Comparison of ENCODE assay signal across 12 cellular contexts in the genomic region with DNA sequence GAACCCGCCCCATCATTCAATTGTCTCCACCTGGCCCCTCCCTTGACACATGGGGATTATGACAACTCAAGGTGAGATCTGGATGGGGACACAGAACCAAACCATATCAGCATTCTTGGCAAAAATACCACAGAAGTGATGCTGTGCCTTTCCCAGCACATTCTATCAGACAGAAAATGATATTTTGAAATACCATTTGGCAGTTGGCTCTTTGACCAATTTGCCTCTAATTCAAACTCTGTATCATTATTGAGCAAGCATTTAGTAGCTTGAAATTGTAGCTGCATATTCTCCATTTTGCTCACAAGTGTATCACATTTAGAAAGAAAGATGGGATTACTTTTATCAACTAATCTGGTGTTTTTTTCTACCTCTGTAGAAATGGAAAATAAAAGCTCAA.
A peak's percentile ranks its signal among the peaks of the same experiment; 100 is the strongest.
DNase-seq lines count a peak whose midpoint lies in the region; ATAC-seq and TF ChIP-seq lines count a peak whose summit lies in the region.
"Had no signal": no experiment of that assay in that cellular context is flagged by ENCODE, and none has a peak within 500 bp of the region (broad histone marks: within the 10 kb centered on the region; RNA-seq: fewer than 3 reads in every experiment).

No MANE protein-coding gene starts in this region.

- H3K9ac ChIP-seq in GM23248 = no peak overlapping the region

- no peaks in the 10 kb centered on the region for H3K9me2 ChIP-seq in GM23248 (ENCODE audit: insufficient read depth)

- H3K4me1 ChIP-seq in GM23248 (ENCODE audit: insufficient read depth) = no peaks in the 10 kb centered on the region
- H3K4me1 ChIP-seq in esophagus muscularis mucosa = peaks cover 0 to 21% (median 16%) of the 10 kb centered on the region in 4 donors
- H3K4me1 ChIP-seq: BE2C had no signal

- H3K9me3 Mint-ChIP-seq in activated CD8-positive, alpha-beta memory T cell treated with anti-CD3 and anti-CD28 coated beads, Interleukin-2, amount 10 ng/mL, durations not matched to agents 7 days and 5 days (ENCODE audit: low read depth) = peaks cover 5% of the 10 kb centered on the region

- H3K9me3 ChIP-seq in GM23248 (ENCODE audit: low read depth) = no peaks in the 10 kb centered on the region
- peaks cover 0 to 9% (median 3%) of the 10 kb centered on the region in 4 donors for H3K9me3 ChIP-seq in esophagus muscularis mucosa
- H3K9me3 ChIP-seq: HAP-1 had no signal

- H4K20me1 ChIP-seq in GM23248 (ENCODE audit: insufficient read depth) = no peaks in the 10 kb centered on the region

- peaks cover 1% of the 10 kb centered on the region for H3K36me3 Mint-ChIP-seq in activated CD8-positive, alpha-beta memory T cell treated with anti-CD3 and anti-CD28 coated beads, Interleukin-2, amount 10 ng/mL, durations not matched to agents 7 days and 5 days
- H3K36me3 Mint-ChIP-seq: CD4-positive, CD25-positive, alpha-beta regulatory T cell had no signal

- TF ChIP-seq EP300 in esophagus muscularis mucosa (IDR thresholded peaks at IDR 0.05) = no peak

- TF ChIP-seq CTCF in esophagus muscularis mucosa (IDR thresholded peaks at IDR 0.05) (no peak), fibroblast of pulmonary artery (IDR thresholded peaks at IDR 0.05; ENCODE audit: low read length, missing control alignments) (no peak)

- no peaks in the 10 kb centered on the region for H3K27me3 Mint-ChIP-seq in activated CD8-positive, alpha-beta memory T cell treated with anti-CD3 and anti-CD28 coated beads, Interleukin-2, amount 10 ng/mL, durations not matched to agents 7 days and 5 days

- H3K27me3 ChIP-seq in GM23248 (replicated peaks; ENCODE audit: insufficient read depth) (no peaks in the 10 kb centered on the region), esophagus muscularis mucosa (no peaks in the 10 kb centered on the region)
- H3K27me3 ChIP-seq: BE2C had no signal

- H3F3A ChIP-seq in GM23248 (ENCODE audit: insufficient read depth) = peaks cover 6% of the 10 kb centered on the region; the same call in 1 of the 2 replicates

- H3K4me3 Mint-ChIP-seq in activated CD8-positive, alpha-beta memory T cell treated with anti-CD3 and anti-CD28 coated beads, Interleukin-2, amount 10 ng/mL, durations not matched to agents 7 days and 5 days = no peak overlapping the region
- H3K4me3 Mint-ChIP-seq: CD4-positive, CD25-positive, alpha-beta regulatory T cell had no signal

- 63 to 93% methylated on average over 1 of the region's 1 CpG for WGBS in GM23248 (ENCODE audit: low coverage in 1 of 2, low lambda C conversion rate in 2 of 2, missing lambda C conversion rate in 2 of 2), 2 experiments
- WGBS in esophagus muscularis mucosa = 75% methylated on average over 1 of the region's 1 CpG

- H3K79me2 ChIP-seq in GM23248 (ENCODE audit: insufficient read depth) = no peaks in the 10 kb centered on the region

- no peak overlapping the region for H2AFZ ChIP-seq in GM23248

- no peak overlapping the region for H3K4me3 ChIP-seq in GM23248
- no peak overlapping the region for H3K4me3 ChIP-seq in esophagus muscularis mucosa
- H3K4me3 ChIP-seq in fibroblast of pulmonary artery (replicated peaks; ENCODE audit: low read depth, low read length) = no peak overlapping the region
- H3K4me3 ChIP-seq: HAP-1 had no signal

- no peaks in the 10 kb centered on the region for H3K4me1 Mint-ChIP-seq in activated CD8-positive, alpha-beta memory T cell treated with anti-CD3 and anti-CD28 coated beads, Interleukin-2, amount 10 ng/mL, durations not matched to agents 7 days and 5 days
- H3K4me1 Mint-ChIP-seq: CD4-positive, CD25-positive, alpha-beta regulatory T cell had no signal

- ATAC-seq in activated CD8-positive, alpha-beta memory T cell treated with anti-CD3 and anti-CD28 coated beads, Interleukin-2, amount 10 ng/mL, durations not matched to agents 7 days and 5 days = no peak
- ATAC-seq in HG03159 (IDR thresholded peaks at IDR 0.05; ENCODE audit: unreplicated experiment) = no peak

- no peaks in the 10 kb centered on the region for H3K36me3 ChIP-seq in GM23248 (ENCODE audit: low read depth)
- H3K36me3 ChIP-seq in esophagus muscularis mucosa = no peaks in the 10 kb centered on the region
- H3K36me3 ChIP-seq: HAP-1 had no signal

- in situ Hi-C loops in GM23248 (cut with MboI) = no loop called here

- intact Hi-C loops in esophagus muscularis mucosa (cut with DNase I) = no loop called here

- CTCF ChIA-PET in activated CD8-positive, alpha-beta memory T cell treated with anti-CD3 and anti-CD28 coated beads, Interleukin-2, amount 10 ng/mL, durations not matched to agents 7 days and 5 days (lab: Charles Lee) = interaction anchor here (0.6 kb wide), 1 partner anchor 34 kb away, joined by 3 read pairs; no protein-coding TSS in a partner anchor

- TF ChIP-seq POLR2A in esophagus muscularis mucosa (IDR thresholded peaks at IDR 0.05; ENCODE audit: low read depth) = no peak

- H3K27ac ChIP-seq in GM23248 (no peak overlapping the region), esophagus muscularis mucosa (replicated peaks in 1 of 4) (peak overlapping the region in 3 of 4 donors; percentile 22 to 45 (median 36))
- H3K27ac ChIP-seq: HL-60 had no signal

- H3K27ac Mint-ChIP-seq in activated CD8-positive, alpha-beta memory T cell treated with anti-CD3 and anti-CD28 coated beads, Interleukin-2, amount 10 ng/mL, durations not matched to agents 7 days and 5 days = no peak overlapping the region
- H3K27ac Mint-ChIP-seq: CD4-positive, CD25-positive, alpha-beta regulatory T cell had no signal

- H3K4me2 ChIP-seq in GM23248 (ENCODE audit: unreplicated experiment) = no peak overlapping the region

- DNase-seq in GM23248 = peak; percentile 4
- DNase-seq in esophagus muscularis mucosa (ENCODE audit: extremely low spot score) = no peak
- peak; percentile 22 for DNase-seq in fibroblast of pulmonary artery (ENCODE audit: low read depth)
- no peak for DNase-seq in activated CD8-positive, alpha-beta memory T cell treated with anti-CD3 and anti-CD28 coated beads, Interleukin-2, amount 10 ng/mL, durations not matched to agents 7 days and 5 days
- DNase-seq in NCI-H2029 (lab: John Stamatoyannopoulos, UW) = no peak
- DNase-seq: BE2C; C1 segment of cervical spinal cord; Caco-2; CD4-positive, CD25-positive, alpha-beta regulatory T cell had no signal

Comparison
In these comparisons a context has a peak if more than half of its experiments do, and no peak if none do; other contexts are left out.
1. DNase-seq: peak in GM23248 (single experiment) and fibroblast of pulmonary artery (single experiment); none in esophagus muscularis mucosa (single experiment), activated CD8-positive, alpha-beta memory T cell treated with anti-CD3 and anti-CD28 coated beads, Interleukin-2, amount 10 ng/mL, durations not matched to agents 7 days and 5 days (single experiment) and NCI-H2029 (single experiment).